In genomic region chr15:26475554-26475953, GRCh38 we compare ENCODE assay signal across 2 cellular contexts.
TF ChIP-seq lines count a peak whose summit lies in the region.

No MANE protein-coding gene starts in this region.

TF ChIP-seq in GM23338, 12 proteins besides CTCF, POLR2A, EP300 and RAD21:
- TF ChIP-seq, protein P1, sequence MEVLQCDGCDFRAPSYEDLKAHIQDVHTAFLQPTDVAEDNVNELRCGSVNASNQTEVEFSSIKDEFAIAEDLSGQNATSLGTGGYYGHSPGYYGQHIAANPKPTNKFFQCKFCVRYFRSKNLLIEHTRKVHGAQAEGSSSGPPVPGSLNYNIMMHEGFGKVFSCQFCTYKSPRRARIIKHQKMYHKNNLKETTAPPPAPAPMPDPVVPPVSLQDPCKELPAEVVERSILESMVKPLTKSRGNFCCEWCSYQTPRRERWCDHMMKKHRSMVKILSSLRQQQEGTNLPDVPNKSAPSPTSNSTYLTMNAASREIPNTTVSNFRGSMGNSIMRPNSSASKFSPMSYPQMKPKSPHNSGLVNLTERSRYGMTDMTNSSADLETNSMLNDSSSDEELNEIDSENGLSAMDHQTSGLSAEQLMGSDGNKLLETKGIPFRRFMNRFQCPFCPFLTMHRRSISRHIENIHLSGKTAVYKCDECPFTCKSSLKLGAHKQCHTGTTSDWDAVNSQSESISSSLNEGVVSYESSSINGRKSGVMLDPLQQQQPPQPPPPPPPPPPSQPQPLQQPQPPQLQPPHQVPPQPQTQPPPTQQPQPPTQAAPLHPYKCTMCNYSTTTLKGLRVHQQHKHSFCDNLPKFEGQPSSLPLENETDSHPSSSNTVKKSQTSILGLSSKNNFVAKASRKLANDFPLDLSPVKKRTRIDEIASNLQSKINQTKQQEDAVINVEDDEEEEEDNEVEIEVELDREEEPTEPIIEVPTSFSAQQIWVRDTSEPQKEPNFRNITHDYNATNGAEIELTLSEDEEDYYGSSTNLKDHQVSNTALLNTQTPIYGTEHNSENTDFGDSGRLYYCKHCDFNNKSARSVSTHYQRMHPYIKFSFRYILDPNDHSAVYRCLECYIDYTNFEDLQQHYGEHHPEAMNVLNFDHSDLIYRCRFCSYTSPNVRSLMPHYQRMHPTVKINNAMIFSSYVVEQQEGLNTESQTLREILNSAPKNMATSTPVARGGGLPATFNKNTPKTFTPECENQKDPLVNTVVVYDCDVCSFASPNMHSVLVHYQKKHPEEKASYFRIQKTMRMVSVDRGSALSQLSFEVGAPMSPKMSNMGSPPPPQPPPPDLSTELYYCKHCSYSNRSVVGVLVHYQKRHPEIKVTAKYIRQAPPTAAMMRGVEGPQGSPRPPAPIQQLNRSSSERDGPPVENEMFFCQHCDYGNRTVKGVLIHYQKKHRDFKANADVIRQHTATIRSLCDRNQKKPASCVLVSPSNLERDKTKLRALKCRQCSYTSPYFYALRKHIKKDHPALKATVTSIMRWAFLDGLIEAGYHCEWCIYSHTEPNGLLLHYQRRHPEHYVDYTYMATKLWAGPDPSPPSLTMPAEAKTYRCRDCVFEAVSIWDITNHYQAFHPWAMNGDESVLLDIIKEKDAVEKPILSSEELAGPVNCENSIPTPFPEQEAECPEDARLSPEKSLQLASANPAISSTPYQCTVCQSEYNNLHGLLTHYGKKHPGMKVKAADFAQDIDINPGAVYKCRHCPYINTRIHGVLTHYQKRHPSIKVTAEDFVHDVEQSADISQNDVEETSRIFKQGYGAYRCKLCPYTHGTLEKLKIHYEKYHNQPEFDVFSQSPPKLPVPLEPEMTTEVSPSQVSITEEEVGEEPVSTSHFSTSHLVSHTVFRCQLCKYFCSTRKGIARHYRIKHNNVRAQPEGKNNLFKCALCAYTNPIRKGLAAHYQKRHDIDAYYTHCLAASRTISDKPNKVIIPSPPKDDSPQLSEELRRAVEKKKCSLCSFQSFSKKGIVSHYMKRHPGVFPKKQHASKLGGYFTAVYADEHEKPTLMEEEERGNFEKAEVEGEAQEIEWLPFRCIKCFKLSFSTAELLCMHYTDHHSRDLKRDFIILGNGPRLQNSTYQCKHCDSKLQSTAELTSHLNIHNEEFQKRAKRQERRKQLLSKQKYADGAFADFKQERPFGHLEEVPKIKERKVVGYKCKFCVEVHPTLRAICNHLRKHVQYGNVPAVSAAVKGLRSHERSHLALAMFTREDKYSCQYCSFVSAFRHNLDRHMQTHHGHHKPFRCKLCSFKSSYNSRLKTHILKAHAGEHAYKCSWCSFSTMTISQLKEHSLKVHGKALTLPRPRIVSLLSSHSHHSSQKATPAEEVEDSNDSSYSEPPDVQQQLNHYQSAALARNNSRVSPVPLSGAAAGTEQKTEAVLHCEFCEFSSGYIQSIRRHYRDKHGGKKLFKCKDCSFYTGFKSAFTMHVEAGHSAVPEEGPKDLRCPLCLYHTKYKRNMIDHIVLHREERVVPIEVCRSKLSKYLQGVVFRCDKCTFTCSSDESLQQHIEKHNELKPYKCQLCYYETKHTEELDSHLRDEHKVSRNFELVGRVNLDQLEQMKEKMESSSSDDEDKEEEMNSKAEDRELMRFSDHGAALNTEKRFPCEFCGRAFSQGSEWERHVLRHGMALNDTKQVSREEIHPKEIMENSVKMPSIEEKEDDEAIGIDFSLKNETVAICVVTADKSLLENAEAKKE (CRISPR knock-in tag; IDR thresholded peaks at IDR 0.05) = no peak
- TF ChIP-seq REST (IDR thresholded peaks at IDR 0.05; ENCODE audit: unreplicated experiment) = no peak
- TF ChIP-seq ZNF331 (CRISPR knock-in tag; IDR thresholded peaks at IDR 0.05; ENCODE audit: low read depth) = no peak
- no peak for TF ChIP-seq EZH2phosphoT487 (IDR thresholded peaks at IDR 0.05; ENCODE audit: unreplicated experiment)
- TF ChIP-seq STAT1 (IDR thresholded peaks at IDR 0.05; ENCODE audit: unreplicated experiment) = no peak
- no peak for TF ChIP-seq EZH2 (IDR thresholded peaks at IDR 0.05; ENCODE audit: low read depth, unreplicated experiment)
- no peak for TF ChIP-seq NANOG (IDR thresholded peaks at IDR 0.05; ENCODE audit: borderline replicate concordance)
- TF ChIP-seq CREB1 (CRISPR knock-in tag; IDR thresholded peaks at IDR 0.05; ENCODE audit: low read depth) = no peak
- no peak for TF ChIP-seq ZNF114 (CRISPR knock-in tag; IDR thresholded peaks at IDR 0.05)

TF ChIP-seq in H1, 55 proteins besides CTCF, POLR2A, EP300 and RAD21:
- no peak for TF ChIP-seq KDM5A (IDR thresholded peaks at IDR 0.05; ENCODE audit: low read length)
- no peak for TF ChIP-seq TAF1 (IDR thresholded peaks at IDR 0.05; ENCODE audit: low read depth, low read length)
- TF ChIP-seq POU5F1 (IDR thresholded peaks at IDR 0.05; ENCODE audit: low read depth, low read length) = no peak
- TF ChIP-seq GTF2F1 (IDR thresholded peaks at IDR 0.05; ENCODE audit: borderline replicate concordance, low read depth, low read length) = no peak
- no peak for TF ChIP-seq SAP30 (IDR thresholded peaks at IDR 0.05; ENCODE audit: insufficient read depth, insufficient replicate concordance, low read length)
- no peak for TF ChIP-seq MAFK (IDR thresholded peaks at IDR 0.05; ENCODE audit: low read depth, low read length)
- no peak for TF ChIP-seq BACH1 (IDR thresholded peaks at IDR 0.05; ENCODE audit: low read length)
- no peak for TF ChIP-seq CEBPB (IDR thresholded peaks at IDR 0.05; ENCODE audit: low read depth, low read length)
- no peak for TF ChIP-seq HDAC6 (IDR thresholded peaks at IDR 0.05; ENCODE audit: low read depth, low read length)
- no peak for TF ChIP-seq GABPA (IDR thresholded peaks at IDR 0.05; ENCODE audit: borderline replicate concordance, insufficient read depth, low read length)
- TF ChIP-seq, protein P2, sequence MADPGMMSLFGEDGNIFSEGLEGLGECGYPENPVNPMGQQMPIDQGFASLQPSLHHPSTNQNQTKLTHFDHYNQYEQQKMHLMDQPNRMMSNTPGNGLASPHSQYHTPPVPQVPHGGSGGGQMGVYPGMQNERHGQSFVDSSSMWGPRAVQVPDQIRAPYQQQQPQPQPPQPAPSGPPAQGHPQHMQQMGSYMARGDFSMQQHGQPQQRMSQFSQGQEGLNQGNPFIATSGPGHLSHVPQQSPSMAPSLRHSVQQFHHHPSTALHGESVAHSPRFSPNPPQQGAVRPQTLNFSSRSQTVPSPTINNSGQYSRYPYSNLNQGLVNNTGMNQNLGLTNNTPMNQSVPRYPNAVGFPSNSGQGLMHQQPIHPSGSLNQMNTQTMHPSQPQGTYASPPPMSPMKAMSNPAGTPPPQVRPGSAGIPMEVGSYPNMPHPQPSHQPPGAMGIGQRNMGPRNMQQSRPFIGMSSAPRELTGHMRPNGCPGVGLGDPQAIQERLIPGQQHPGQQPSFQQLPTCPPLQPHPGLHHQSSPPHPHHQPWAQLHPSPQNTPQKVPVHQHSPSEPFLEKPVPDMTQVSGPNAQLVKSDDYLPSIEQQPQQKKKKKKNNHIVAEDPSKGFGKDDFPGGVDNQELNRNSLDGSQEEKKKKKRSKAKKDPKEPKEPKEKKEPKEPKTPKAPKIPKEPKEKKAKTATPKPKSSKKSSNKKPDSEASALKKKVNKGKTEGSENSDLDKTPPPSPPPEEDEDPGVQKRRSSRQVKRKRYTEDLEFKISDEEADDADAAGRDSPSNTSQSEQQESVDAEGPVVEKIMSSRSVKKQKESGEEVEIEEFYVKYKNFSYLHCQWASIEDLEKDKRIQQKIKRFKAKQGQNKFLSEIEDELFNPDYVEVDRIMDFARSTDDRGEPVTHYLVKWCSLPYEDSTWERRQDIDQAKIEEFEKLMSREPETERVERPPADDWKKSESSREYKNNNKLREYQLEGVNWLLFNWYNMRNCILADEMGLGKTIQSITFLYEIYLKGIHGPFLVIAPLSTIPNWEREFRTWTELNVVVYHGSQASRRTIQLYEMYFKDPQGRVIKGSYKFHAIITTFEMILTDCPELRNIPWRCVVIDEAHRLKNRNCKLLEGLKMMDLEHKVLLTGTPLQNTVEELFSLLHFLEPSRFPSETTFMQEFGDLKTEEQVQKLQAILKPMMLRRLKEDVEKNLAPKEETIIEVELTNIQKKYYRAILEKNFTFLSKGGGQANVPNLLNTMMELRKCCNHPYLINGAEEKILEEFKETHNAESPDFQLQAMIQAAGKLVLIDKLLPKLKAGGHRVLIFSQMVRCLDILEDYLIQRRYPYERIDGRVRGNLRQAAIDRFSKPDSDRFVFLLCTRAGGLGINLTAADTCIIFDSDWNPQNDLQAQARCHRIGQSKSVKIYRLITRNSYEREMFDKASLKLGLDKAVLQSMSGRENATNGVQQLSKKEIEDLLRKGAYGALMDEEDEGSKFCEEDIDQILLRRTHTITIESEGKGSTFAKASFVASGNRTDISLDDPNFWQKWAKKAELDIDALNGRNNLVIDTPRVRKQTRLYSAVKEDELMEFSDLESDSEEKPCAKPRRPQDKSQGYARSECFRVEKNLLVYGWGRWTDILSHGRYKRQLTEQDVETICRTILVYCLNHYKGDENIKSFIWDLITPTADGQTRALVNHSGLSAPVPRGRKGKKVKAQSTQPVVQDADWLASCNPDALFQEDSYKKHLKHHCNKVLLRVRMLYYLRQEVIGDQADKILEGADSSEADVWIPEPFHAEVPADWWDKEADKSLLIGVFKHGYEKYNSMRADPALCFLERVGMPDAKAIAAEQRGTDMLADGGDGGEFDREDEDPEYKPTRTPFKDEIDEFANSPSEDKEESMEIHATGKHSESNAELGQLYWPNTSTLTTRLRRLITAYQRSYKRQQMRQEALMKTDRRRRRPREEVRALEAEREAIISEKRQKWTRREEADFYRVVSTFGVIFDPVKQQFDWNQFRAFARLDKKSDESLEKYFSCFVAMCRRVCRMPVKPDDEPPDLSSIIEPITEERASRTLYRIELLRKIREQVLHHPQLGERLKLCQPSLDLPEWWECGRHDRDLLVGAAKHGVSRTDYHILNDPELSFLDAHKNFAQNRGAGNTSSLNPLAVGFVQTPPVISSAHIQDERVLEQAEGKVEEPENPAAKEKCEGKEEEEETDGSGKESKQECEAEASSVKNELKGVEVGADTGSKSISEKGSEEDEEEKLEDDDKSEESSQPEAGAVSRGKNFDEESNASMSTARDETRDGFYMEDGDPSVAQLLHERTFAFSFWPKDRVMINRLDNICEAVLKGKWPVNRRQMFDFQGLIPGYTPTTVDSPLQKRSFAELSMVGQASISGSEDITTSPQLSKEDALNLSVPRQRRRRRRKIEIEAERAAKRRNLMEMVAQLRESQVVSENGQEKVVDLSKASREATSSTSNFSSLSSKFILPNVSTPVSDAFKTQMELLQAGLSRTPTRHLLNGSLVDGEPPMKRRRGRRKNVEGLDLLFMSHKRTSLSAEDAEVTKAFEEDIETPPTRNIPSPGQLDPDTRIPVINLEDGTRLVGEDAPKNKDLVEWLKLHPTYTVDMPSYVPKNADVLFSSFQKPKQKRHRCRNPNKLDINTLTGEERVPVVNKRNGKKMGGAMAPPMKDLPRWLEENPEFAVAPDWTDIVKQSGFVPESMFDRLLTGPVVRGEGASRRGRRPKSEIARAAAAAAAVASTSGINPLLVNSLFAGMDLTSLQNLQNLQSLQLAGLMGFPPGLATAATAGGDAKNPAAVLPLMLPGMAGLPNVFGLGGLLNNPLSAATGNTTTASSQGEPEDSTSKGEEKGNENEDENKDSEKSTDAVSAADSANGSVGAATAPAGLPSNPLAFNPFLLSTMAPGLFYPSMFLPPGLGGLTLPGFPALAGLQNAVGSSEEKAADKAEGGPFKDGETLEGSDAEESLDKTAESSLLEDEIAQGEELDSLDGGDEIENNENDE (IDR thresholded peaks at IDR 0.05; ENCODE audit: insufficient replicate concordance, low read length) = no peak
- no peak for TF ChIP-seq KDM4A (IDR thresholded peaks at IDR 0.05; ENCODE audit: low read depth, low read length, severe bottlenecking)
